Comparison of ENCODE assay signal across 8 cellular contexts in genomic region chrX:119398974-119399771, GRCh38. TPM values are rescaled to one million over a fixed set of nuclear protein-coding genes. Genes with fewer than 3 reads are reported as not detected.
DNase-seq lines count a peak whose midpoint lies in the region; ATAC-seq, FAIRE-seq and TF ChIP-seq lines count a peak whose summit lies in the region.

Gene SLC25A43, plus strand, starts transcription at chrX:119399336. Its CDS starts 68 bp downstream, at chrX:119399404.

- no peak for TF ChIP-seq RAD21 in HepG2 (CRISPR knock-in tag; IDR thresholded peaks at IDR 0.05)

- no peaks in the 10 kb centered on the region for H3K9me3 ChIP-seq in colonic mucosa
- H3K9me3 ChIP-seq in HepG2 (ENCODE audit: low read length), result no peaks in the 10 kb centered on the region

- H3K27ac ChIP-seq in colonic mucosa (peak within 1 kb of the TSS; percentile 78), HepG2 (ENCODE audit: extremely low read length, insufficient read depth, low read length) (peak within 1 kb of the TSS; percentile 65)

- TF ChIP-seq CTCF in D721Med (IDR thresholded peaks at IDR 0.05; ENCODE audit: insufficient read depth, missing control alignments) (no peak), WI38 (IDR thresholded peaks at IDR 0.05; ENCODE audit: low read depth, low read length) (no peak), colonic mucosa (IDR thresholded peaks at IDR 0.05) (no peak), HepG2 (CRISPR knock-in tag; IDR thresholded peaks at IDR 0.05) (no peak)

- WGBS in HepG2 (ENCODE audit: low lambda C conversion rate), result 0% methylated on average over 4 of the region's 77 CpGs

- DNase-seq in D721Med (ENCODE audit: insufficient read length, low spot score) (peak; percentile 33), colonic mucosa (peak; percentile 64), HepG2 (ENCODE audit: low spot score) (no peak), NCI-H2107 treated with DMSO at 0.1 percent for 48 hours (lab: John Stamatoyannopoulos, UW; ENCODE audit: unreplicated experiment) (no peak)
- peak; percentile 2 for DNase-seq in stimulated activated CD8-positive, alpha-beta memory T cell treated with anti-CD3 and anti-CD28 coated beads, Interleukin-12 subunit alpha, Interleukin-12 subunit beta, amount 100 ng/mL, for 1 hour (ENCODE audit: low read depth)

- peak within 1 kb of the TSS; percentile 76 for H3K4me2 ChIP-seq in HepG2 (ENCODE audit: low read depth, low read length)

- peak within 1 kb of the TSS; percentile 55 for H3K4me3 ChIP-seq in WI38 (ENCODE audit: low read depth, low read length)
- H3K4me3 ChIP-seq in colonic mucosa, result peak within 1 kb of the TSS; percentile 48
- H3K4me3 ChIP-seq in HepG2 (replicated peaks in 1 of 3; ENCODE audit: insufficient read depth in 1 of 3, low read depth in 2 of 3, low read length in 3 of 3), result peak within 1 kb of the TSS; percentile 60 to 71 (median 69); a peak in 5 of 6 replicates

- H3K27me3 ChIP-seq in colonic mucosa (no peaks in the 10 kb centered on the region), HepG2 (ENCODE audit: control insufficient read depth in 1 of 2, insufficient read depth in 2 of 2, low read length in 2 of 2) (no peaks in the 10 kb centered on the region)

- BruUV-seq in HepG2 (replicated peaks; lab: Mats Ljungman, UMichigan), result no TSS peak

- H3K36me3 ChIP-seq in colonic mucosa, result no peaks in the 10 kb centered on the region
- H3K36me3 ChIP-seq in HepG2 (replicated peaks in 1 of 2; ENCODE audit: control insufficient read depth in 1 of 2, insufficient read depth in 2 of 2, low read length in 2 of 2), result no peaks in the 10 kb centered on the region

- peaks cover 6% of the 10 kb centered on the region for H3K79me2 ChIP-seq in HepG2 (ENCODE audit: insufficient read depth, low read length)

- intact Hi-C loops in colonic mucosa (cut with DNase I) (loop anchor here (5.0 kb wide), 1 partner anchor 68 kb away; the partner anchor contains the start of gene SLC25A5), HepG2 (cut with micrococcal nuclease; ENCODE audit: unreplicated experiment) (no loop called here)

- in situ Hi-C loops in HepG2 (cut with HindIII; ENCODE audit: extremely low pct_ligation_motif_present, low pct_unique_long_range_greater_than_20kb), result no loop called here

- no peaks in the 10 kb centered on the region for H4K20me1 ChIP-seq in HepG2 (ENCODE audit: insufficient read depth, low read length)

- TF ChIP-seq EP300 in HepG2 (IDR thresholded peaks at IDR 0.05; ENCODE audit: low read depth in 2 of 2, low read length in 2 of 2), result no peak
- no peak for TF ChIP-seq EP300 in HepG2 (CRISPR knock-in tag; IDR thresholded peaks at IDR 0.05; ENCODE audit: borderline replicate concordance)

- CTCF ChIA-PET in HepG2 (lab: Yijun Ruan, JAX; ENCODE audit: low intra/inter-chr PET ratio, low total read pairs), result no interaction called here

- no peaks in the 10 kb centered on the region for H3K4me1 ChIP-seq in colonic mucosa
- peaks cover 27% of the 10 kb centered on the region for H3K4me1 ChIP-seq in HepG2 (ENCODE audit: insufficient read depth, low read length)

- FAIRE-seq in D721Med (lab: Jason Lieb, UNC) (no peak), HepG2 (lab: Jason Lieb, UNC) (peak; percentile 30)

- no peak within 1 kb of the TSS for H2AFZ ChIP-seq in HepG2 (ENCODE audit: low read length)

- peak; percentile 43 to 58; a peak in 3 of 4 replicates for TF ChIP-seq POLR2A in HepG2 (IDR thresholded peaks at IDR 0.05; ENCODE audit: insufficient read depth in 1 of 2, low read depth in 2 of 2, low read length in 2 of 2)

- H3K9ac ChIP-seq in colonic mucosa (ENCODE audit: low read depth in 2 of 2, low read length in 2 of 2) (peak within 1 kb of the TSS; percentile 61 to 73), HepG2 (ENCODE audit: insufficient read depth, low read depth, low read length) (peak within 1 kb of the TSS; percentile 76)

- ATAC-seq in GM19468 (IDR thresholded peaks at IDR 0.05; ENCODE audit: extremely low read depth, unreplicated experiment), result peak; percentile 53
- ATAC-seq in HG03565 (IDR thresholded peaks at IDR 0.05; ENCODE audit: unreplicated experiment), result peak; percentile 92
- ATAC-seq in HepG2, result peak; percentile 93

- POLR2A ChIA-PET in HepG2 (lab: Yijun Ruan, JAX), result interaction anchor here (2.0 kb wide), 1 partner anchor 11 kb away, joined by 8 read pairs; no protein-coding TSS in a partner anchor

TF ChIP-seq in HepG2, 621 proteins besides CTCF, POLR2A, EP300 and RAD21 (continues in another document):
- TF ChIP-seq ZNF776 (CRISPR knock-in tag; IDR thresholded peaks at IDR 0.05), result 0 out of 2 replicates have a peak, but pooled peaks have one; percentile 50
- TF ChIP-seq ARNT2 (CRISPR knock-in tag; IDR thresholded peaks at IDR 0.05; ENCODE audit: low read depth), result 0 out of 2 replicates have a peak, but pooled peaks have one; percentile 43
- TF ChIP-seq CAMTA2 (CRISPR knock-in tag; IDR thresholded peaks at IDR 0.05; ENCODE audit: borderline replicate concordance), result 0 out of 2 replicates have a peak, but pooled peaks have one; percentile 38
- no peak for TF ChIP-seq ZNF362 (CRISPR knock-in tag; IDR thresholded peaks at IDR 0.05; ENCODE audit: borderline replicate concordance)
- peak; percentile 50; the same call in 1 of the 2 replicates for TF ChIP-seq TMF1 (CRISPR knock-in tag; IDR thresholded peaks at IDR 0.05; ENCODE audit: low read depth)
- 0 out of 2 replicates have a peak, but pooled peaks have one; percentile 38 for TF ChIP-seq ZBTB7B (CRISPR knock-in tag; IDR thresholded peaks at IDR 0.05)
- no peak for TF ChIP-seq MNT (IDR thresholded peaks at IDR 0.05)
- TF ChIP-seq ZSCAN20 (CRISPR knock-in tag; IDR thresholded peaks at IDR 0.05; ENCODE audit: borderline replicate concordance), result 0 out of 2 replicates have a peak, but pooled peaks have one; percentile 63
- 0 out of 2 replicates have a peak, but pooled peaks have one; percentile 23 for TF ChIP-seq DMAP1 (CRISPR knock-in tag; IDR thresholded peaks at IDR 0.05)

RNA-seq across cellular contexts. Expression of gene SLC25A43, which starts in this region (rescaled TPM):
- 10 to 100 TPM; 19.1 to 26.8 TPM for total RNA-seq in colonic mucosa
- 13.2 and 14.1 TPM in 2 replicates for total RNA-seq in HepG2 (2016; rRNA removed; fragmentation: Illumina TruSeq; extraction: Trizol)
- total RNA-seq in HepG2 (2016; cell fraction: cytosol; rRNA removed; fragmentation: Illumina TruSeq; extraction: Trizol; ENCODE audit: low read depth), result 7.9 and 9.2 TPM in 2 replicates
- 12.2 and 13.4 TPM in 2 replicates for total RNA-seq in HepG2 (2016; cell fraction: insoluble cytoplasmic fraction; rRNA removed; fragmentation: Illumina TruSeq; extraction: Trizol)
- total RNA-seq in HepG2 (2016; cell fraction: membrane; rRNA removed; fragmentation: Illumina TruSeq; extraction: Trizol), result 24.3 and 26.0 TPM in 2 replicates
- 6.0 and 6.9 TPM in 2 replicates for total RNA-seq in HepG2 (2016; cell fraction: nucleus; rRNA removed; fragmentation: Illumina TruSeq; extraction: Trizol)
- polyA plus RNA-seq in HepG2 (2011; rRNA removed), result 5.8 and 6.4 TPM in 2 replicates
- polyA plus RNA-seq in HepG2 (2011; cell fraction: cytosol; rRNA removed), result 5.1 and 7.7 TPM in 2 replicates
- 2.9 and 3.3 TPM in 2 replicates for polyA plus RNA-seq in HepG2 (2011; cell fraction: nucleus; rRNA removed)
- polyA plus RNA-seq in HepG2 (2012), result 7.8 TPM in 2 replicates
- polyA plus RNA-seq in HepG2 (2016; cell fraction: cytosol; fragmentation: Illumina TruSeq; extraction: Trizol; ENCODE audit: low read depth), result 12.5 and 12.9 TPM in 2 replicates
- 17.1 and 19.8 TPM in 2 replicates for polyA plus RNA-seq in HepG2 (2016; cell fraction: insoluble cytoplasmic fraction; fragmentation: Illumina TruSeq; extraction: Trizol; ENCODE audit: low read depth)
- 23.4 and 29.4 TPM in 2 replicates for polyA plus RNA-seq in HepG2 (2016; cell fraction: membrane; fragmentation: Illumina TruSeq; extraction: Trizol; ENCODE audit: low read depth)
- 12.5 and 13.3 TPM in 2 replicates for polyA plus RNA-seq in HepG2 (2016; cell fraction: nucleus; fragmentation: Illumina TruSeq; extraction: Trizol; ENCODE audit: insufficient read depth, low read depth)
- polyA minus RNA-seq in HepG2 (2011; rRNA and poly(A)+ RNA removed; ENCODE audit: low replicate concordance), result 4.5 and 7.1 TPM in 2 replicates
- polyA minus RNA-seq in HepG2 (2011; cell fraction: cytosol; rRNA and poly(A)+ RNA removed), result 3.7 and 4.6 TPM in 2 replicates
- 2.4 and 3.4 TPM in 2 replicates for polyA minus RNA-seq in HepG2 (2011; cell fraction: nucleus; rRNA and poly(A)+ RNA removed)

Comparison
In these comparisons a context has a peak if more than half of its experiments do, and no peak if none do; other contexts are left out.
1. DNase-seq: peak in D721Med (single experiment), colonic mucosa (single experiment) and stimulated activated CD8-positive, alpha-beta memory T cell treated with anti-CD3 and anti-CD28 coated beads, Interleukin-12 subunit alpha, Interleukin-12 subunit beta, amount 100 ng/mL, for 1 hour (single experiment); none in HepG2 (single experiment) and NCI-H2107 treated with DMSO at 0.1 percent for 48 hours (single experiment).
2. Peak in every context shown above with its lines, with median percentiles within 50 percentile points of each other: ATAC-seq and H3K4me3 ChIP-seq.